ENCODE assay signal across 1 cellular context in genomic region chr11:87307101-87307500, GRCh38.
TF ChIP-seq lines count a peak whose summit lies in the region.

No MANE protein-coding gene starts in this region.

TF ChIP-seq in HepG2, 621 proteins besides CTCF, POLR2A, EP300 and RAD21 (continued from another document):
- no peak for TF ChIP-seq ZNF710 (CRISPR knock-in tag; IDR thresholded peaks at IDR 0.05; ENCODE audit: borderline replicate concordance)
- TF ChIP-seq ZUFSP (CRISPR knock-in tag; IDR thresholded peaks at IDR 0.05; ENCODE audit: borderline replicate concordance) = no peak
- no peak for TF ChIP-seq DZIP1 (CRISPR knock-in tag; IDR thresholded peaks at IDR 0.05)
TF ChIP-seq in HepG2: peak in this region for 0.
